In genomic region chr14:25026476-25027137, GRCh38 we compare ENCODE assay signal across 22 cellular contexts. TPM values are rescaled to one million over a fixed set of nuclear protein-coding genes. Genes with fewer than 3 reads are reported as not detected.
DNase-seq lines count a peak whose midpoint lies in the region; ATAC-seq and TF ChIP-seq lines count a peak whose summit lies in the region.
"Had no signal": no experiment of that assay in that cellular context is flagged by ENCODE, and none has a peak within 500 bp of the region (broad histone marks: within the 10 kb centered on the region; RNA-seq: fewer than 3 reads in every experiment).

No MANE protein-coding gene starts in this region.

- H3K79me2 ChIP-seq in MM.1S (ENCODE audit: low read length): no peaks in the 10 kb centered on the region

- DNase-seq in MM.1S (peak; percentile 6), dermis blood vessel endothelial cell (no peak), amygdala (lab: John Stamatoyannopoulos, UW) (no peak), NCI-H82 treated with DMSO at 0.1 percent for 48 hours (lab: John Stamatoyannopoulos, UW; ENCODE audit: unreplicated experiment) (no peak)
- DNase-seq in activated CD4-positive, alpha-beta T cell treated with anti-CD3 and anti-CD28 coated beads, Interleukin-2, amount 50 U/mL, for 4 hours: no peak
- DNase-seq: activated CD4-positive, CD25-positive, alpha-beta regulatory T cell; activated CD8-positive, alpha-beta T cell treated with anti-CD3 and anti-CD28 coated beads for 36 hours; activated naive CD4-positive, alpha-beta T cell; amniotic stem cell; H7; mucosa of descending colon; NCI-H1092; NCI-H2029 treated with DMSO at 0.1 percent for 48 hours; T-helper 9 cell had no signal

- peak; percentile 74 for ATAC-seq in GM18505 (IDR thresholded peaks at IDR 0.05; ENCODE audit: unreplicated experiment)
- peak; percentile 80 for ATAC-seq in GM19395 (IDR thresholded peaks at IDR 0.05; ENCODE audit: unreplicated experiment)
- ATAC-seq in HG02870 (IDR thresholded peaks at IDR 0.05; ENCODE audit: unreplicated experiment): peak; percentile 77
- ATAC-seq: activated CD8-positive, alpha-beta T cell treated with anti-CD3 and anti-CD28 coated beads for 36 hours; mucosa of descending colon; stimulated activated memory B cell treated with anti-CD40 and anti-IgM and Interleukin-4, amounts not matched to agents 10 μg/mL and 1 μg/mL and 100 μg/mL, for 72 hours had no signal

- no peaks in the 10 kb centered on the region for H3K36me3 ChIP-seq in MM.1S (replicated peaks; ENCODE audit: insufficient read depth, low read length)
- H3K36me3 ChIP-seq: cardiac muscle cell, thoracic aorta had no signal

- TF ChIP-seq CTCF in MM.1S (IDR thresholded peaks at IDR 0.05; ENCODE audit: low read length): no peak

- no peaks in the 10 kb centered on the region for H4K20me1 ChIP-seq in MM.1S (ENCODE audit: insufficient read depth, low read length)

- no peaks in the 10 kb centered on the region for H3K9me2 ChIP-seq in MM.1S (replicated peaks; ENCODE audit: insufficient read depth, low read length)

- H3K9ac ChIP-seq in MM.1S (ENCODE audit: low read length): no peak overlapping the region

- no peak overlapping the region for H3K4me3 ChIP-seq in MM.1S (ENCODE audit: low read length)
- H3K4me3 ChIP-seq: cardiac muscle cell, hepatocyte, mucosa of descending colon, thoracic aorta had no signal

- H3K27me3 ChIP-seq in MM.1S (replicated peaks; ENCODE audit: insufficient read depth, low read length): no peaks in the 10 kb centered on the region
- H3K27me3 ChIP-seq: cardiac muscle cell, hepatocyte had no signal

- no peaks in the 10 kb centered on the region for H3F3A ChIP-seq in MM.1S (ENCODE audit: insufficient read depth, low read length)

- H2AFZ ChIP-seq in MM.1S (ENCODE audit: low read length): no peak overlapping the region
- H2AFZ ChIP-seq: hepatocyte had no signal

- H3K4me1 ChIP-seq in MM.1S (ENCODE audit: low read length): no peaks in the 10 kb centered on the region

- no peaks in the 10 kb centered on the region for H3K9me3 ChIP-seq in MM.1S (replicated peaks; ENCODE audit: insufficient read depth, low read length)
- H3K9me3 ChIP-seq: mucosa of descending colon, thoracic aorta had no signal

- H3K27ac ChIP-seq in MM.1S (ENCODE audit: low read length): no peak overlapping the region
- H3K27ac ChIP-seq: C4-2B, cardiac muscle cell, hepatocyte, thoracic aorta had no signal

- no peak for TF ChIP-seq POLR2A in GM18505 (IDR thresholded peaks at IDR 0.05; ENCODE audit: borderline replicate concordance, extremely low read depth, insufficient read depth, insufficient read length)

- H3K4me2 ChIP-seq in MM.1S (ENCODE audit: low read depth, low read length): no peak overlapping the region
- H3K4me2 ChIP-seq: hepatocyte had no signal

RNA-seq across cellular contexts. Expression of gene STXBP6, which starts 23.3 kb away (rescaled TPM):
- 4.9 and 18.9 TPM in 2 replicates for total RNA-seq in dermis blood vessel endothelial cell
- total RNA-seq: activated CD8-positive, alpha-beta T cell treated with anti-CD3 and anti-CD28 coated beads for 36 hours had no signal
